ENCODE assay signal across 8 cellular contexts in the genomic region with DNA sequence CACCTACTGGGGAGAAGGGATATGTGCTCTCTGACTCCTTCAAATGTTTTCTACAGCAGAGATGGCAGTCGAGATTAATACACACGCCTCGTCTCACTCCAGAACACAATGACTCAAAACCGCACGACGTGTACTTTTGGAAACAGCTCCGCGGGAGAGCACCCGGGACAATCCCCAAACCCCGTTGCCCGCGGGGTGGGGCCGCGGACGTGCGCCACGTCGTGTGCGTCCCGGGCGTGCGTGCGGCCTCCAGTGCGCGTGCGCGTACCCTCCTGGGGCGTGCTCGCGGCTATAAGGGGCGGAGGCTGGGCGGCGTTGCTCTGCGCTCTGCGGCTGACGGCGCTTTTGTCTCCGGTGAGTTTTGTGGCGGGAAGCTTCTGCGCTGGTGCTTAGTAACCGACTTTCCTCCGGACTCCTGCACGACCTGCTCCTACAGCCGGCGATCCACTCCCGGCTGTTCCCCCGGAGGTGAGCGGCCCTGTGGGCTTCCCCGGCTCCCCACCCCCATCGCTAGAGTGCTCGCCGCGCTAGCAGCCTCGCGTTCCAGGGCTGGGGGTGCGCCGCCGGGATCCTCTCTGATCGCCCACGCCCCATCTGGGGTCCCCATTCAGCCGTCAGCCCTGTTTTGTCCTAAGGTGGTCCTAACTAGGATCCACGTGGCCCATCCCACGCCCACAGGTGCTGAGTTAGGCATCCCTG. TPM values are rescaled to one million over a fixed set of nuclear protein-coding genes. Genes with fewer than 3 reads are reported as not detected.
A peak's percentile ranks its signal among the peaks of the same experiment; 100 is the strongest.
DNase-seq lines count a peak whose midpoint lies in the region; ATAC-seq and TF ChIP-seq lines count a peak whose summit lies in the region.

A gene with protein sequence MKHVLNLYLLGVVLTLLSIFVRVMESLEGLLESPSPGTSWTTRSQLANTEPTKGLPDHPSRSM (plus strand): TSS at position 323 of the 699 bp plus-strand sequence. CDS start 1,391 bp downstream, outside the sequence.

- peaks cover 35% of the 10 kb centered on the region for H3K27me3 Mint-ChIP-seq in activated naive CD4-positive, alpha-beta T cell treated with anti-CD3 and anti-CD28 coated beads, Interleukin-2, amount 10 ng/mL, durations not matched to agents 7 days and 5 days

- TF ChIP-seq CTCF in GM06990 (IDR thresholded peaks at IDR 0.05; ENCODE audit: insufficient read depth, low read length, poor library complexity, severe bottlenecking) (no peak), NB4 (IDR thresholded peaks at IDR 0.05; ENCODE audit: low read depth, low read length) (no peak)

- ATAC-seq in HG02571 (IDR thresholded peaks at IDR 0.05; ENCODE audit: unreplicated experiment) = peak; percentile 87

- no peaks in the 10 kb centered on the region for H3K27me3 ChIP-seq in GM06990 (replicated peaks; ENCODE audit: control insufficient read depth, insufficient read depth, low read length)

- CTCF ChIA-PET in activated naive CD4-positive, alpha-beta T cell treated with anti-CD3 and anti-CD28 coated beads, Interleukin-2, amount 10 ng/mL, durations not matched to agents 7 days and 5 days (lab: Charles Lee) = interaction anchor here (1.0 to 1.5 kb wide), 4 partner anchors 14 to 40 kb away, joined by 5 to 14 read pairs (median 6); no protein-coding TSS in a partner anchor

- H3K36me3 ChIP-seq in GM06990 (ENCODE audit: control insufficient read depth, insufficient read depth, low read length) = no peaks in the 10 kb centered on the region; the same call in 1 of the 2 replicates

- peak within 1 kb of the TSS; percentile 96 for H3K27ac Mint-ChIP-seq in activated naive CD4-positive, alpha-beta T cell treated with anti-CD3 and anti-CD28 coated beads, Interleukin-2, amount 10 ng/mL, durations not matched to agents 7 days and 5 days

- H3K36me3 Mint-ChIP-seq in activated naive CD4-positive, alpha-beta T cell treated with anti-CD3 and anti-CD28 coated beads, Interleukin-2, amount 10 ng/mL, durations not matched to agents 7 days and 5 days = peaks cover 23% of the 10 kb centered on the region

- H3K4me3 Mint-ChIP-seq in activated naive CD4-positive, alpha-beta T cell treated with anti-CD3 and anti-CD28 coated beads, Interleukin-2, amount 10 ng/mL, durations not matched to agents 7 days and 5 days = peak within 1 kb of the TSS; percentile 88

- H3K4me3 ChIP-seq in GM06990 (replicated peaks; ENCODE audit: low read depth, low read length) = peak within 1 kb of the TSS; percentile 96
- peak within 1 kb of the TSS; percentile 91 for H3K4me3 ChIP-seq in NB4 (ENCODE audit: low read depth, low read length)

- DNase-seq in GM06990 (ENCODE audit: extremely low read depth, insufficient read length) (peak; percentile 98), NB4 (ENCODE audit: low read depth) (peak; percentile 98), SK-N-DZ (ENCODE audit: low spot score) (peak; percentile 91), germinal center (ENCODE audit: low spot score) (peak; percentile 98), non-pigmented ciliary epithelial cell (ENCODE audit: low read depth) (peak; percentile 89), substantia nigra (lab: John Stamatoyannopoulos, UW) (peak in 48 of 49 donors; percentile 27 to 91 (median 82))
- peak; percentile 95 for DNase-seq in activated naive CD4-positive, alpha-beta T cell treated with anti-CD3 and anti-CD28 coated beads, Interleukin-2, amount 10 ng/mL, durations not matched to agents 7 days and 5 days

- peak; percentile 93 for TF ChIP-seq POLR2A in NB4 (IDR thresholded peaks at IDR 0.05; ENCODE audit: extremely low read depth, insufficient read length)

- H3K27ac ChIP-seq in substantia nigra (ENCODE audit: low read depth, low read length, poor library complexity, severe bottlenecking) = peak within 1 kb of the TSS; percentile 76

- no peaks in the 10 kb centered on the region for H3K9me3 Mint-ChIP-seq in activated naive CD4-positive, alpha-beta T cell treated with anti-CD3 and anti-CD28 coated beads, Interleukin-2, amount 10 ng/mL, durations not matched to agents 7 days and 5 days

- H3K4me1 Mint-ChIP-seq in activated naive CD4-positive, alpha-beta T cell treated with anti-CD3 and anti-CD28 coated beads, Interleukin-2, amount 10 ng/mL, durations not matched to agents 7 days and 5 days = peaks cover 57% of the 10 kb centered on the region

RNA-seq across cellular contexts. Expression of the gene that starts here (rescaled TPM):
- polyA plus RNA-seq in SK-N-DZ (2014; cell fraction: cytosol; rRNA removed) = 80.8 and 87.8 TPM in 2 replicates
- polyA plus RNA-seq in SK-N-DZ (2014; cell fraction: nucleus; rRNA removed) = 33.0 and 42.7 TPM in 2 replicates

Comparison
In these comparisons a context has a peak if more than half of its experiments do, and no peak if none do; other contexts are left out.
1. Peak in every context shown above with its lines: DNase-seq, ATAC-seq, H3K4me3 ChIP-seq and H3K27ac ChIP-seq.